In genomic region chr2:96359866-96360265, GRCh38 we compare ENCODE assay signal across 23 cellular contexts. TPM values are rescaled to one million over a fixed set of nuclear protein-coding genes. Genes with fewer than 3 reads are reported as not detected.
A peak's percentile ranks its signal among the peaks of the same experiment; 100 is the strongest.
DNase-seq lines count a peak whose midpoint lies in the region; ATAC-seq, FAIRE-seq and TF ChIP-seq lines count a peak whose summit lies in the region.
"Had no signal": no experiment of that assay in that cellular context is flagged by ENCODE, and none has a peak within 500 bp of the region (broad histone marks: within the 10 kb centered on the region; RNA-seq: fewer than 3 reads in every experiment).

No MANE protein-coding gene starts in this region.

- no peak for TF ChIP-seq CTCF in K562 (IDR thresholded peaks at IDR 0.05 in 2 of 3, conservative IDR thresholded peaks at IDR 0.05 in 1 of 3; ENCODE audit: insufficient read depth in 2 of 3, low read depth in 1 of 3, low read length in 3 of 3)

- no peaks in the 10 kb centered on the region for H3K27me3 ChIP-seq in K562 (ENCODE audit: control insufficient read depth in 2 of 2, insufficient read depth in 2 of 2, low read length in 2 of 2)
- H3K27me3 ChIP-seq: body of pancreas, transverse colon had no signal

- ATAC-seq in activated T-cell treated with anti-CD3 and anti-CD28 coated beads, Interleukin-2, amount 50 U/mL, for 4 hours: peak; percentile 74 to 85
- ATAC-seq in K562 (no peak), left lobe of liver (peak; percentile 15), HG02623 (IDR thresholded peaks at IDR 0.05; ENCODE audit: unreplicated experiment) (no peak)
- ATAC-seq: activated CD8-positive, alpha-beta T cell treated with anti-CD3 and anti-CD28 coated beads, Interleukin-2, amount 10 ng/mL, durations not matched to agents 7 days and 5 days; gastroesophageal sphincter had no signal

- H3K9me1 ChIP-seq in K562 (ENCODE audit: control insufficient read depth, insufficient read depth, low read length): no peaks in the 10 kb centered on the region

- peaks cover 94% of the 10 kb centered on the region for H3K36me3 ChIP-seq in K562 (ENCODE audit: control insufficient read depth, insufficient read depth, low read length)
- H3K36me3 ChIP-seq: gastroesophageal sphincter, lower lobe of right lung, transverse colon had no signal

- BruUV-seq in K562 (replicated peaks; lab: Mats Ljungman, UMichigan): no TSS peak

- H3K4me2 ChIP-seq in K562 (ENCODE audit: insufficient read depth, low read length): no peak overlapping the region

- H3K27me3 Mint-ChIP-seq in activated T-cell treated with anti-CD3 and anti-CD28 coated beads, Interleukin-2, amount 50 U/mL, for 4 hours (ENCODE audit: low read depth): no peaks in the 10 kb centered on the region
- H3K27me3 Mint-ChIP-seq: B cell had no signal

- TF ChIP-seq EP300 in K562 (IDR thresholded peaks at IDR 0.05; ENCODE audit: low read length): no peak

- TF ChIP-seq RAD21 in K562 (CRISPR knock-in tag; conservative IDR thresholded peaks at IDR 0.05 in 1 of 2, IDR thresholded peaks at IDR 0.05 in 1 of 2): no peak

- WGBS in K562 (ENCODE audit: insufficient coverage, low coverage, missing lambda C conversion rate): 47% methylated on average over 1 of the region's 1 CpG

- in situ Hi-C loops in K562 (cut with MboI): no loop called here

- POLR2A ChIA-PET in K562 (lab: Yijun Ruan, JAX): no interaction called here

- H3K4me3 Mint-ChIP-seq in activated T-cell treated with anti-CD3 and anti-CD28 coated beads, Interleukin-2, amount 50 U/mL, for 4 hours: no peak overlapping the region
- H3K4me3 Mint-ChIP-seq: activated CD8-positive, alpha-beta T cell treated with anti-CD3 and anti-CD28 coated beads, Interleukin-2, amount 10 ng/mL, durations not matched to agents 7 days and 5 days; B cell; nephron had no signal

- no peaks in the 10 kb centered on the region for H3K9me3 ChIP-seq in K562 (replicated peaks; ENCODE audit: control insufficient read depth, insufficient read depth, low read depth, low read length)
- H3K9me3 ChIP-seq: body of pancreas, gastroesophageal sphincter, lower lobe of right lung, psoas muscle, transverse colon had no signal

- no peak for DNase-seq in activated T-cell treated with anti-CD3 and anti-CD28 coated beads, Interleukin-2, amount 50 U/mL, for 4 hours
- DNase-seq in activated T-cell treated with anti-CD3 and anti-CD28 coated beads for 4 hours: no peak
- no peak for DNase-seq in GM12892 (ENCODE audit: insufficient read length)
- DNase-seq in K562 (ENCODE audit: extremely low read depth in 1 of 4, low spot score in 3 of 4): no peak
- no peak for DNase-seq in left lobe of liver (ENCODE audit: low spot score)
- no peak for DNase-seq in mucosa of gallbladder (ENCODE audit: low spot score)
- DNase-seq in medulla oblongata (ENCODE audit: extremely low spot score): no peak
- DNase-seq: COR-L47, HCEC 1CT, Karpas-422, lower lobe of right lung, NCI-H1436, NCI-H345, NCI-H748 treated with DMSO at 0.1 percent for 48 hours, transverse colon had no signal

- no peak overlapping the region for H3K9ac ChIP-seq in K562 (ENCODE audit: insufficient read depth in 1 of 2, low read depth in 2 of 2, low read length in 2 of 2)

- H3K4me1 Mint-ChIP-seq in activated T-cell treated with anti-CD3 and anti-CD28 coated beads, Interleukin-2, amount 50 U/mL, for 4 hours (ENCODE audit: low read depth): peaks cover 14% of the 10 kb centered on the region
- H3K4me1 Mint-ChIP-seq: B cell, nephron had no signal

- FAIRE-seq in GM12892 (lab: Jason Lieb, UNC) (peak; percentile 36), K562 (lab: Jason Lieb, UNC) (peak; percentile 42)
- FAIRE-seq: endothelial cell of umbilical vein had no signal

- CTCF ChIA-PET in K562 (lab: Yijun Ruan, JAX; ENCODE audit: low intra/inter-chr PET ratio): no interaction called here

- H3K27ac ChIP-seq in K562 (ENCODE audit: extremely low read depth, low read depth, low read length): no peak overlapping the region
- H3K27ac ChIP-seq: body of pancreas, gastroesophageal sphincter, lower lobe of right lung, psoas muscle, transverse colon had no signal

- H3K9me3 Mint-ChIP-seq in activated T-cell treated with anti-CD3 and anti-CD28 coated beads, Interleukin-2, amount 50 U/mL, for 4 hours: no peaks in the 10 kb centered on the region
- H3K9me3 Mint-ChIP-seq: nephron had no signal

- TF ChIP-seq POLR2A in GM12892 (IDR thresholded peaks at IDR 0.05; ENCODE audit: low read depth, low read length) (no peak), K562 (conservative IDR thresholded peaks at IDR 0.05) (no peak)

- H2AFZ ChIP-seq in K562 (ENCODE audit: low read depth, low read length): no peak overlapping the region

- H4K20me1 ChIP-seq in K562 (replicated peaks; ENCODE audit: control insufficient read depth, insufficient read depth, low read length): no peaks in the 10 kb centered on the region

- no peaks in the 10 kb centered on the region for H3K36me3 Mint-ChIP-seq in activated T-cell treated with anti-CD3 and anti-CD28 coated beads, Interleukin-2, amount 50 U/mL, for 4 hours (ENCODE audit: insufficient read depth)

- intact Hi-C loops in K562 (cut with micrococcal nuclease): no loop called here

- H3K4me1 ChIP-seq in K562 (replicated peaks in 1 of 2; ENCODE audit: control insufficient read depth in 2 of 2, insufficient read depth in 2 of 2, low read length in 2 of 2): no peaks in the 10 kb centered on the region
- H3K4me1 ChIP-seq: body of pancreas, gastroesophageal sphincter, lower lobe of right lung, psoas muscle, transverse colon had no signal

- H3K79me2 ChIP-seq in K562 (ENCODE audit: control insufficient read depth, insufficient read depth, low read length): no peaks in the 10 kb centered on the region

- H3K4me3 ChIP-seq in K562: no peak overlapping the region
- H3K4me3 ChIP-seq: body of pancreas, gastroesophageal sphincter, lower lobe of right lung, psoas muscle, transverse colon had no signal

RNA-seq across cellular contexts. Expression of gene NCAPH, which starts 24.3 kb away (rescaled TPM):
- total RNA-seq in activated T-cell treated with anti-CD3 and anti-CD28 coated beads, Interleukin-2, amount 50 U/mL, for 4 hours: 10 to 100 TPM; 15.5 to 22.9 (median 16.4) TPM
- 29.0 TPM for polyA plus RNA-seq in GM12892 (2012; ENCODE audit: missing spikeins)
- 45.7 and 47.1 TPM in 2 replicates for total RNA-seq in K562 (2011; cell fraction: chromatin; rRNA removed; ENCODE audit: low replicate concordance)
- total RNA-seq in K562 (2011; cell fraction: nucleolus; rRNA removed): 25.8 and 26.7 TPM in 2 replicates
- total RNA-seq in K562 (2011; cell fraction: nucleoplasm; rRNA removed): 27.6 and 34.5 TPM in 2 replicates
- total RNA-seq in K562 (2014; rRNA removed) (63.7 and 74.2 TPM in 2 replicates), K562 (2014; rRNA removed; fragmentation: Illumina TruSeq; extraction: Trizol) (52.7 and 54.8 TPM in 2 replicates), K562 (2015; rRNA removed; fragmentation: Illumina TruSeq; extraction: Trizol) (58.2 and 61.0 TPM in 2 replicates), K562 (2021) (64.4 and 65.1 TPM in 2 replicates), left lobe of liver (0.58 TPM), mucosa of gallbladder (1.2 TPM)
- polyA plus RNA-seq in K562 (2011; rRNA removed) (68.0 and 76.0 TPM in 2 replicates), K562 (2014; fragmentation: Illumina TruSeq; extraction: Trizol) (94.5 and 109 TPM in 2 replicates), K562 (2014; fragmentation: Nextera tagmentation; extraction: Ambion mirVana) (10 to 100 TPM; 52.4 to 73.8 TPM), K562 (2014; rRNA removed) (67.4 and 73.5 TPM in 2 replicates)
- polyA plus RNA-seq in K562 (2011; cell fraction: cytosol; rRNA removed): 56.1 and 60.9 TPM in 2 replicates
- 62.2 and 63.3 TPM in 2 replicates for polyA plus RNA-seq in K562 (2011; cell fraction: nucleus; rRNA removed)
- 45.6 and 48.3 TPM in 2 replicates for polyA plus RNA-seq in K562 (2012)
- polyA minus RNA-seq in K562 (2011; rRNA and poly(A)+ RNA removed): 64.5 and 73.1 TPM in 2 replicates
- 36.7 and 42.9 TPM in 2 replicates for polyA minus RNA-seq in K562 (2011; cell fraction: cytosol; rRNA and poly(A)+ RNA removed)
- polyA minus RNA-seq in K562 (2011; cell fraction: nucleus; rRNA and poly(A)+ RNA removed): 19.0 and 30.5 TPM in 2 replicates

RNA-seq across cellular contexts. Expression of gene ITPRIPL1, which starts 34.7 kb away (rescaled TPM):
- total RNA-seq in activated T-cell treated with anti-CD3 and anti-CD28 coated beads, Interleukin-2, amount 50 U/mL, for 4 hours: 10 to 100 TPM; 30.2 to 39.5 (median 31.6) TPM
- polyA plus RNA-seq in GM12892 (2012; ENCODE audit: missing spikeins): 11.7 TPM
- total RNA-seq in K562 (2011; cell fraction: chromatin; rRNA removed; ENCODE audit: low replicate concordance): 6.2 and 12.4 TPM in 2 replicates
- total RNA-seq in K562 (2011; cell fraction: nucleolus; rRNA removed): 10.3 and 12.5 TPM in 2 replicates
- 9.8 and 11.6 TPM in 2 replicates for total RNA-seq in K562 (2011; cell fraction: nucleoplasm; rRNA removed)
- total RNA-seq in K562 (2014; rRNA removed) (6.1 and 8.8 TPM in 2 replicates), K562 (2014; rRNA removed; fragmentation: Illumina TruSeq; extraction: Trizol) (5.9 and 6.4 TPM in 2 replicates), K562 (2015; rRNA removed; fragmentation: Illumina TruSeq; extraction: Trizol) (6.1 and 6.7 TPM in 2 replicates), K562 (2021) (8.9 and 9.0 TPM in 2 replicates), left lobe of liver (0.20 TPM), mucosa of gallbladder (1.5 TPM)
- polyA plus RNA-seq in K562 (2011; rRNA removed) (0.23 and 5.2 TPM in 2 replicates), K562 (2014; fragmentation: Illumina TruSeq; extraction: Trizol) (6.4 and 8.1 TPM in 2 replicates), K562 (2014; fragmentation: Nextera tagmentation; extraction: Ambion mirVana) (1 to 10 TPM in 1 of 2 experiments, under 1 TPM in 1; 0.99 to 1.5 TPM), K562 (2014; rRNA removed) (5.8 and 6.5 TPM in 2 replicates)
- 0.35 and 9.2 TPM in 2 replicates for polyA plus RNA-seq in K562 (2011; cell fraction: cytosol; rRNA removed)
- 0.25 and 9.3 TPM in 2 replicates for polyA plus RNA-seq in K562 (2011; cell fraction: nucleus; rRNA removed)
- polyA plus RNA-seq in K562 (2012): 3.2 and 5.3 TPM in 2 replicates
- polyA minus RNA-seq in K562 (2011; rRNA and poly(A)+ RNA removed): 0.21 and 7.7 TPM in 2 replicates
- polyA minus RNA-seq in K562 (2011; cell fraction: cytosol; rRNA and poly(A)+ RNA removed): 4.9 TPM in 1 of 2 replicates, not detected in the other
- polyA minus RNA-seq in K562 (2011; cell fraction: nucleus; rRNA and poly(A)+ RNA removed): 0.11 and 1.8 TPM in 2 replicates

RNA-seq across cellular contexts. Expression of gene SNRNP200, which starts 54.5 kb away (rescaled TPM):
- total RNA-seq in activated T-cell treated with anti-CD3 and anti-CD28 coated beads, Interleukin-2, amount 50 U/mL, for 4 hours: 100 to 1,000 TPM; 219 to 232 (median 223) TPM
- 79.0 TPM for polyA plus RNA-seq in GM12892 (2012; ENCODE audit: missing spikeins)
- 357 and 597 TPM in 2 replicates for total RNA-seq in K562 (2011; cell fraction: chromatin; rRNA removed; ENCODE audit: low replicate concordance)
- total RNA-seq in K562 (2011; cell fraction: nucleolus; rRNA removed): 292 and 296 TPM in 2 replicates
- total RNA-seq in K562 (2011; cell fraction: nucleoplasm; rRNA removed): 272 and 298 TPM in 2 replicates
- total RNA-seq in K562 (2014; rRNA removed): 76.1 and 87.5 TPM in 2 replicates
- total RNA-seq in K562 (2014; rRNA removed; fragmentation: Illumina TruSeq; extraction: Trizol): 66.5 and 77.9 TPM in 2 replicates
- total RNA-seq in K562 (2015; rRNA removed; fragmentation: Illumina TruSeq; extraction: Trizol): 94.4 and 95.0 TPM in 2 replicates
- 188 and 210 TPM in 2 replicates for total RNA-seq in K562 (2021)
- 191 and 199 TPM in 2 replicates for polyA plus RNA-seq in K562 (2011; rRNA removed)
- 297 and 335 TPM in 2 replicates for polyA plus RNA-seq in K562 (2011; cell fraction: cytosol; rRNA removed)
- polyA plus RNA-seq in K562 (2011; cell fraction: nucleus; rRNA removed): 314 and 395 TPM in 2 replicates
- 148 and 177 TPM in 2 replicates for polyA plus RNA-seq in K562 (2012)
- 224 and 231 TPM in 2 replicates for polyA plus RNA-seq in K562 (2014; fragmentation: Illumina TruSeq; extraction: Trizol)
- 100 to 1,000 TPM in 1 of 2 experiments, 10 to 100 TPM in 1; 87.9 to 155 TPM for polyA plus RNA-seq in K562 (2014; fragmentation: Nextera tagmentation; extraction: Ambion mirVana)
- 171 and 181 TPM in 2 replicates for polyA plus RNA-seq in K562 (2014; rRNA removed)
- polyA minus RNA-seq in K562 (2011; rRNA and poly(A)+ RNA removed): 329 and 491 TPM in 2 replicates
- 205 and 221 TPM in 2 replicates for polyA minus RNA-seq in K562 (2011; cell fraction: cytosol; rRNA and poly(A)+ RNA removed)
- 92.2 and 124 TPM in 2 replicates for polyA minus RNA-seq in K562 (2011; cell fraction: nucleus; rRNA and poly(A)+ RNA removed)
- total RNA-seq in left lobe of liver: 49.7 TPM
- total RNA-seq in mucosa of gallbladder: 113 TPM

Comparison
In these comparisons a context has a peak if more than half of its experiments do, and no peak if none do; other contexts are left out.
1. ATAC-seq: peak in activated T-cell treated with anti-CD3 and anti-CD28 coated beads, Interleukin-2, amount 50 U/mL, for 4 hours (2 of 2) and left lobe of liver (single experiment); none in K562 (single experiment) and HG02623 (single experiment).